ENCODE assay signal across 1 cellular context in genomic region chr3:182258538-182259177, GRCh38.
TF ChIP-seq lines count a peak whose summit lies in the region.

No MANE protein-coding gene starts in this region.

TF ChIP-seq in GM23338, 12 proteins besides CTCF, POLR2A, EP300 and RAD21 (continued from another document):
- no peak for TF ChIP-seq ZNF462 (CRISPR knock-in tag; IDR thresholded peaks at IDR 0.05)
- TF ChIP-seq NANOG (IDR thresholded peaks at IDR 0.05; ENCODE audit: borderline replicate concordance) = no peak
